ENCODE assay signal across 18 cellular contexts in genomic region chr1:229420765-229421164, GRCh38. TPM values are rescaled to one million over a fixed set of nuclear protein-coding genes. Genes with fewer than 3 reads are reported as not detected.
A peak's percentile ranks its signal among the peaks of the same experiment; 100 is the strongest.
DNase-seq lines count a peak whose midpoint lies in the region; ATAC-seq, FAIRE-seq and TF ChIP-seq lines count a peak whose summit lies in the region.
"Had no signal": no experiment of that assay in that cellular context is flagged by ENCODE, and none has a peak within 500 bp of the region (broad histone marks: within the 10 kb centered on the region; RNA-seq: fewer than 3 reads in every experiment).

No MANE protein-coding gene starts in this region.

- H3F3A ChIP-seq in GM23338 (replicated peaks; ENCODE audit: low read depth), result no peaks in the 10 kb centered on the region

- no peak overlapping the region for H3K4me3 Mint-ChIP-seq in GM23338
- H3K4me3 Mint-ChIP-seq: stimulated activated memory B cell treated with anti-CD40 and anti-IgM and Interleukin-4, amounts not matched to agents 10 μg/mL and 1 μg/mL and 100 μg/mL, for 72 hours had no signal

- H3K36me3 ChIP-seq in GM23338 (ENCODE audit: insufficient read depth) (no peaks in the 10 kb centered on the region), kidney (ENCODE audit: control insufficient read depth in 1 of 2, insufficient read depth in 2 of 2, low read length in 2 of 2) (no peaks in the 10 kb centered on the region)
- H3K36me3 ChIP-seq: left ventricle myocardium inferior, ovary had no signal

- H3K79me2 ChIP-seq in GM23338 (replicated peaks; ENCODE audit: insufficient read depth), result no peaks in the 10 kb centered on the region

- intact Hi-C loops in kidney (cut with DNase I), result no loop called here

- H3K9me3 ChIP-seq in kidney (ENCODE audit: control insufficient read depth in 1 of 2, low read length in 2 of 2), result peaks cover 0 to 5% of the 10 kb centered on the region in 2 donors
- H3K9me3 ChIP-seq: ovary had no signal

- H3K9me3 Mint-ChIP-seq in GM23338, result peaks cover 14% of the 10 kb centered on the region; the same call in 2 of the 3 replicates

- no peak overlapping the region; the same call in 1 of the 2 replicates for H3K27ac Mint-ChIP-seq in GM23338
- H3K27ac Mint-ChIP-seq: activated T-helper 2 cell treated with anti-CD3 and anti-CD28 coated beads, Interferon-gamma antibody, Interleukin-2, Interleukin-4, amounts not matched to agents 10 μg/mL and 5 μg/mL and 100 μg/mL, durations not matched to agents 14 hours and 24 hours and 36 hours; stimulated activated memory B cell treated with anti-CD40 and anti-IgM and Interleukin-4, amounts not matched to agents 10 μg/mL and 1 μg/mL and 100 μg/mL, for 72 hours had no signal

- ATAC-seq in GM23338, result no peak
- ATAC-seq: stimulated activated memory B cell treated with anti-CD40 and anti-IgM and Interleukin-4, amounts not matched to agents 10 μg/mL and 1 μg/mL and 100 μg/mL, for 72 hours had no signal

- no peak overlapping the region for H3K9ac ChIP-seq in kidney (ENCODE audit: low read length in 2 of 2)

- H3K4me1 Mint-ChIP-seq in GM23338, result peaks cover 9% of the 10 kb centered on the region; the same call in 2 of the 3 replicates
- H3K4me1 Mint-ChIP-seq: stimulated activated memory B cell treated with anti-CD40 and anti-IgM and Interleukin-4, amounts not matched to agents 10 μg/mL and 1 μg/mL and 100 μg/mL, for 72 hours had no signal

- peaks cover 8% of the 10 kb centered on the region for H3K27me3 Mint-ChIP-seq in GM23338 (ENCODE audit: insufficient read depth, low read depth, poor library complexity)

- FAIRE-seq in kidney (lab: Jason Lieb, UNC), result no peak
- FAIRE-seq: endometrium had no signal

- H3K4me2 ChIP-seq in GM23338, result no peak overlapping the region

- TF ChIP-seq CTCF in GM23338 (conservative IDR thresholded peaks at IDR 0.05; ENCODE audit: low read depth in 2 of 2) (peak in 1 of 2 experiments; percentile 34; a peak in 2 of 4 replicates), epithelial cell of esophagus (IDR thresholded peaks at IDR 0.05; ENCODE audit: insufficient read depth, low read depth, low read length, missing control alignments) (no peak), kidney (IDR thresholded peaks at IDR 0.05; ENCODE audit: borderline replicate concordance, extremely low read depth, insufficient read depth) (no peak)

- peaks cover 13% of the 10 kb centered on the region for H3K4me1 ChIP-seq in GM23338 (ENCODE audit: insufficient read depth)
- H3K4me1 ChIP-seq in kidney (ENCODE audit: control insufficient read depth in 1 of 2, insufficient read depth in 1 of 2, low read depth in 1 of 2, low read length in 2 of 2), result no peaks in the 10 kb centered on the region
- H3K4me1 ChIP-seq: left ventricle myocardium inferior had no signal

- no peaks in the 10 kb centered on the region for H4K20me1 ChIP-seq in GM23338 (replicated peaks; ENCODE audit: insufficient read depth)

- H3K4me3 ChIP-seq in GM23338, result no peak overlapping the region
- no peak overlapping the region for H3K4me3 ChIP-seq in epithelial cell of esophagus (ENCODE audit: low read length)
- H3K4me3 ChIP-seq in kidney (ENCODE audit: low read length in 2 of 2), result no peak overlapping the region
- H3K4me3 ChIP-seq: left ventricle myocardium inferior, ovary had no signal

- peak; percentile 21 for DNase-seq in DMS53 treated with DMSO at 0.1 percent for 48 hours (lab: John Stamatoyannopoulos, UW; ENCODE audit: unreplicated experiment)
- no peak for DNase-seq in GM23338 (ENCODE audit: low spot score)
- peak; percentile 60 for DNase-seq in NCI-H69 (lab: John Stamatoyannopoulos, UW)
- peak; percentile 28 for DNase-seq in epithelial cell of esophagus (ENCODE audit: low read depth)
- DNase-seq in nucleus accumbens (lab: John Stamatoyannopoulos, UW), result no peak
- DNase-seq in kidney, result no peak
- no peak for DNase-seq in anterior cingulate cortex (lab: John Stamatoyannopoulos, UW)
- no peak for DNase-seq in 8988T
- DNase-seq: C1 segment of cervical spinal cord, cerebellar nuclear complex, foreskin fibroblast, left ventricle myocardium inferior, NCI-H187, ovary had no signal

- H3K27me3 ChIP-seq in GM23338 (ENCODE audit: insufficient read depth), result no peaks in the 10 kb centered on the region
- H3K27me3 ChIP-seq: ovary had no signal

- H3K27ac ChIP-seq in GM23338 (ENCODE audit: low read depth), result no peak overlapping the region
- no peak overlapping the region for H3K27ac ChIP-seq in kidney (ENCODE audit: low read depth in 2 of 2, low read length in 2 of 2)
- H3K27ac ChIP-seq: left ventricle myocardium inferior, ovary had no signal

- H3K9me2 ChIP-seq in GM23338 (ENCODE audit: insufficient read depth), result no peaks in the 10 kb centered on the region

- H2AFZ ChIP-seq in GM23338, result 0 out of 2 replicates have a peak overlapping the region, but pooled peaks have one; percentile 23

- H3K36me3 Mint-ChIP-seq in GM23338 (ENCODE audit: low read depth), result 0 out of 3 replicates have a peak, but pooled peaks cover 3% of the 10 kb centered on the region
- H3K36me3 Mint-ChIP-seq: stimulated activated memory B cell treated with anti-CD40 and anti-IgM and Interleukin-4, amounts not matched to agents 10 μg/mL and 1 μg/mL and 100 μg/mL, for 72 hours had no signal

TF ChIP-seq in GM23338, 12 proteins besides CTCF, POLR2A, EP300 and RAD21:
- TF ChIP-seq REST (IDR thresholded peaks at IDR 0.05; ENCODE audit: unreplicated experiment) (no peak), CREB1 (CRISPR knock-in tag; IDR thresholded peaks at IDR 0.05; ENCODE audit: low read depth) (no peak)

RNA-seq across cellular contexts. Expression of gene ACTA1, which starts 13.1 kb away (rescaled TPM):
- total RNA-seq in GM23338 (2014; rRNA removed; shearing (Covaris generic)), result 7.1 and 8.8 TPM in 2 replicates
- 13.0 and 16.3 TPM in 2 replicates for polyA plus RNA-seq in GM23338 (2016; fragmentation: Nextera tagmentation; extraction: Ambion mirVana)
- not detected for total RNA-seq in kidney
- 1.2 TPM for polyA plus RNA-seq in kidney (ENCODE audit: insufficient read depth, low read depth, low replicate concordance)
- total RNA-seq: activated T-helper 2 cell treated with anti-CD3 and anti-CD28 coated beads, Interferon-gamma antibody, Interleukin-2, Interleukin-4, amounts not matched to agents 10 μg/mL and 5 μg/mL and 100 μg/mL, durations not matched to agents 14 hours and 24 hours and 36 hours; G401 had no signal

Comparison
In these comparisons a context has a peak if more than half of its experiments do, and no peak if none do; other contexts are left out.
1. DNase-seq: peak in DMS53 treated with DMSO at 0.1 percent for 48 hours (single experiment), NCI-H69 (single experiment) and epithelial cell of esophagus (single experiment); none in GM23338 (single experiment), nucleus accumbens (0 of 56), kidney (single experiment), anterior cingulate cortex (0 of 58) and 8988T (single experiment).